15 cellular contexts compared by ENCODE assay signal in the genomic region with DNA sequence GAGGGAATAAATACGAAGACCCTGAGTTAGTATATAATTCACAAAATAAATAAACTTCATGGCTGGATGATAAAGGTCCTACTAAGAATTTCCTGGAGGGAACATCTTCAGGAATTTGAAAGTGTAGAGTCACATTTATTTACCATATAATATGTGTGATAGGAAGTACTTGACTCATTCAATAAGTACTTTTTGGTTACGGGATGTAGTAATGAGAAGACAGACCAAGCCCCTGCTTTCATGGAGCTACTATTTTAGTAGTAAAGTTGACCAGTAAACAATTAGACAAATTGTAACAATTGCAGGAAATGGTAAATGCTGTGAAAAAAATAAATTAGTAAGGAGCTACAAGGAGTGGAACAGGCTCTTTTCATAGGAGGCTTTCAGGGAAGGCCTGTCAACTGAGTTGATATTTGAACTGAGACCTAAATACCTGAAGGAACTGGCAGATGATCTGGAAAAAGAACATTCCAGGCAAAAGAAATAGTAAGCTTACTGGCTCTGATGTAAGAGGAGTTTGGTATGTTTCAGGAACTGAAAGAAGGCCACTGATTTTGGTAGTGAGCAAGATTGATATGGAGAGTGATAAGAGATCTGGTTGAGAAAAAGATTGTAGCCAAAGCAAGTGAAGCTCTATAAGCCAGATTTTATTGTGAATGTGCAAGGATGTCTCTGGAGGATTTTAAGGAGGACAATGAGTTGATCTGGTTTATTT. TPM values are rescaled to one million over a fixed set of nuclear protein-coding genes. Genes with fewer than 3 reads are reported as not detected.
A peak's percentile ranks its signal among the peaks of the same experiment; 100 is the strongest.
DNase-seq lines count a peak whose midpoint lies in the region; ATAC-seq and TF ChIP-seq lines count a peak whose summit lies in the region.
"Had no signal": no experiment of that assay in that cellular context is flagged by ENCODE, and none has a peak within 500 bp of the region (broad histone marks: within the 10 kb centered on the region; RNA-seq: fewer than 3 reads in every experiment).

No MANE protein-coding gene starts in this region.

- no peaks in the 10 kb centered on the region for H3K79me2 ChIP-seq in parathyroid adenoma

- peaks cover 18% of the 10 kb centered on the region for H3K36me3 Mint-ChIP-seq in HFFc6 (ENCODE audit: low read depth)
- no peaks in the 10 kb centered on the region for H3K36me3 Mint-ChIP-seq in glutamatergic neuron (ENCODE audit: unreplicated experiment)

- H3K9me3 ChIP-seq in breast epithelium (no peaks in the 10 kb centered on the region), parathyroid adenoma (ENCODE audit: control insufficient read depth, low read length) (no peaks in the 10 kb centered on the region), prostate gland (no peaks in the 10 kb centered on the region), body of pancreas (no peaks in the 10 kb centered on the region)
- H3K9me3 ChIP-seq: testis had no signal

- H3K9ac ChIP-seq in parathyroid adenoma: no peak overlapping the region

- H3K4me1 ChIP-seq in breast epithelium (no peaks in the 10 kb centered on the region), parathyroid adenoma (peaks cover 2% of the 10 kb centered on the region), prostate gland (replicated peaks) (no peaks in the 10 kb centered on the region), body of pancreas (no peaks in the 10 kb centered on the region)

- peak overlapping the region; percentile 19 to 73 for H3K27ac ChIP-seq in breast epithelium
- peak overlapping the region; percentile 7 for H3K27ac ChIP-seq in parathyroid adenoma
- H3K27ac ChIP-seq in prostate gland: no peak overlapping the region
- no peak overlapping the region for H3K27ac ChIP-seq in body of pancreas

- H3K4me1 Mint-ChIP-seq in HFFc6 (ENCODE audit: low read depth) (peaks cover 63% of the 10 kb centered on the region), glutamatergic neuron (ENCODE audit: low read depth, unreplicated experiment) (peaks cover 8% of the 10 kb centered on the region)

- TF ChIP-seq CTCF in HFFc6 (IDR thresholded peaks at IDR 0.05): no peak
- no peak for TF ChIP-seq CTCF in breast epithelium (IDR thresholded peaks at IDR 0.05)
- TF ChIP-seq CTCF in parathyroid adenoma (IDR thresholded peaks at IDR 0.05): no peak
- TF ChIP-seq CTCF in prostate gland (IDR thresholded peaks at IDR 0.05): no peak
- no peak for TF ChIP-seq CTCF in glutamatergic neuron (IDR thresholded peaks at IDR 0.05; ENCODE audit: partially characterized antibody, unreplicated experiment)
- no peak for TF ChIP-seq CTCF in body of pancreas (IDR thresholded peaks at IDR 0.05)

- H3K27me3 ChIP-seq in breast epithelium: no peaks in the 10 kb centered on the region
- H3K27me3 ChIP-seq in parathyroid adenoma (ENCODE audit: control insufficient read depth, insufficient read depth, low read length): no peaks in the 10 kb centered on the region
- no peaks in the 10 kb centered on the region for H3K27me3 ChIP-seq in prostate gland (replicated peaks; ENCODE audit: insufficient read depth)
- no peaks in the 10 kb centered on the region for H3K27me3 ChIP-seq in body of pancreas
- H3K27me3 ChIP-seq: testis had no signal

- 88% methylated on average over 2 of the region's 2 CpGs for WGBS in prostate gland
- WGBS in body of pancreas, 2 donors: 80 to 83% methylated on average over 2 of the region's 2 CpGs

- ATAC-seq in body of pancreas: no peak

- H3K4me2 ChIP-seq in parathyroid adenoma (ENCODE audit: low read length): no peak overlapping the region

- H3K4me3 ChIP-seq in breast epithelium (no peak overlapping the region), parathyroid adenoma (ENCODE audit: low read depth, low read length) (no peak overlapping the region), prostate gland (no peak overlapping the region), body of pancreas (no peak overlapping the region)
- H3K4me3 ChIP-seq: testis had no signal

- DNase-seq in EL (peak; percentile 22), HFFc6 (no peak), breast epithelium (ENCODE audit: low spot score in 2 of 2) (no peak), prostate gland (ENCODE audit: low spot score) (no peak), glutamatergic neuron (no peak), body of pancreas (no peak)
- no peak for DNase-seq in stimulated activated CD4-positive, alpha-beta T cell treated with anti-CD3 and anti-CD28 coated beads, Interleukin-2, amount 100 ng/mL, for 48 hours
- DNase-seq: anterior cingulate cortex; effector CD4-positive, alpha-beta T cell; NCI-H2029; NCI-H69; T1000; testis had no signal

- H2AFZ ChIP-seq in parathyroid adenoma: no peak overlapping the region

- intact Hi-C loops in breast epithelium (cut with DNase I; ENCODE audit: low total_unique reads) (no loop called here), prostate gland (cut with DNase I) (no loop called here), body of pancreas (cut with DNase I) (no loop called here)

- H3K27me3 Mint-ChIP-seq in HFFc6 (ENCODE audit: insufficient read depth): no peaks in the 10 kb centered on the region
- H3K27me3 Mint-ChIP-seq in glutamatergic neuron (ENCODE audit: unreplicated experiment): peaks cover 5% of the 10 kb centered on the region

- H3K27ac Mint-ChIP-seq in HFFc6 (peak overlapping the region; percentile 46), glutamatergic neuron (ENCODE audit: unreplicated experiment) (no peak overlapping the region)
- H3K27ac Mint-ChIP-seq: activated T-helper 1 cell treated with anti-CD3 and anti-CD28 coated beads, Interleukin-12 subunit alpha, Interleukin-12 subunit beta, Interleukin-2, Interleukin-4 antibody, amounts not matched to agents 30 ng/mL and 10 ng/mL and 1 ng/mL, durations not matched to agents 14 hours and 24 hours and 36 hours had no signal

- no peaks in the 10 kb centered on the region for H3K9me3 Mint-ChIP-seq in HFFc6
- peaks cover 2% of the 10 kb centered on the region for H3K9me3 Mint-ChIP-seq in glutamatergic neuron (ENCODE audit: unreplicated experiment)
- H3K9me3 Mint-ChIP-seq: activated T-helper 1 cell treated with anti-CD3 and anti-CD28 coated beads, Interleukin-12 subunit alpha, Interleukin-12 subunit beta, Interleukin-2, Interleukin-4 antibody, amounts not matched to agents 30 ng/mL and 10 ng/mL and 1 ng/mL, durations not matched to agents 14 hours and 24 hours and 36 hours had no signal

- TF ChIP-seq POLR2A in breast epithelium (IDR thresholded peaks at IDR 0.05) (no peak), prostate gland (IDR thresholded peaks at IDR 0.05) (no peak), body of pancreas (IDR thresholded peaks at IDR 0.05) (no peak)

- H3K36me3 ChIP-seq in breast epithelium (no peaks in the 10 kb centered on the region), parathyroid adenoma (ENCODE audit: control insufficient read depth, insufficient read depth, low read length) (no peaks in the 10 kb centered on the region), prostate gland (no peaks in the 10 kb centered on the region), body of pancreas (replicated peaks in 1 of 2; ENCODE audit: insufficient read depth in 1 of 2, low read depth in 2 of 2) (no peaks in the 10 kb centered on the region)

- H3K4me3 Mint-ChIP-seq in HFFc6 (peak overlapping the region; percentile 9), glutamatergic neuron (ENCODE audit: unreplicated experiment) (no peak overlapping the region)
- H3K4me3 Mint-ChIP-seq: activated T-helper 1 cell treated with anti-CD3 and anti-CD28 coated beads, Interleukin-12 subunit alpha, Interleukin-12 subunit beta, Interleukin-2, Interleukin-4 antibody, amounts not matched to agents 30 ng/mL and 10 ng/mL and 1 ng/mL, durations not matched to agents 14 hours and 24 hours and 36 hours had no signal

RNA-seq across cellular contexts. Expression of a gene that starts 36.2 kb away (rescaled TPM):
- 10 to 100 TPM; 30.2 to 35.6 (median 33.3) TPM for total RNA-seq in HFFc6 (2021; fragmentation: NEBNext Ultra II Directional; extraction: Animal tissue kit (Norgen Biotek cat#: 25700))
- total RNA-seq in breast epithelium: 10 to 100 TPM; 36.4 to 42.4 (median 38.6) TPM
- total RNA-seq in prostate gland: 10 to 100 TPM; 15.8 to 22.8 TPM
- total RNA-seq in glutamatergic neuron (ENCODE audit: unreplicated experiment): 51.1 TPM
- 10 to 100 TPM in 1 of 2 donors, 1 to 10 TPM in 1; 8.8 to 19.1 TPM for total RNA-seq in body of pancreas

Comparison
In these comparisons a context has a peak if more than half of its experiments do, and no peak if none do; other contexts are left out.
1. H3K27ac ChIP-seq: peak in breast epithelium (2 of 2) and parathyroid adenoma (single experiment); none in prostate gland (0 of 2) and body of pancreas (0 of 4).